In genomic region chr14:80202888-80203562, GRCh38 we compare ENCODE assay signal across 1 cellular context.
TF ChIP-seq lines count a peak whose summit lies in the region.

No MANE protein-coding gene starts in this region.

TF ChIP-seq in H1, 55 proteins besides CTCF, POLR2A, EP300 and RAD21 (continued from another document):
- TF ChIP-seq CHD7 (IDR thresholded peaks at IDR 0.05; ENCODE audit: insufficient replicate concordance, low read length) (no peak), NANOG (IDR thresholded peaks at IDR 0.05; ENCODE audit: insufficient read depth, low read depth, low read length, poor library complexity, severe bottlenecking) (peak; percentile 43)
